1 cellular context compared by ENCODE assay signal in the genomic region with DNA sequence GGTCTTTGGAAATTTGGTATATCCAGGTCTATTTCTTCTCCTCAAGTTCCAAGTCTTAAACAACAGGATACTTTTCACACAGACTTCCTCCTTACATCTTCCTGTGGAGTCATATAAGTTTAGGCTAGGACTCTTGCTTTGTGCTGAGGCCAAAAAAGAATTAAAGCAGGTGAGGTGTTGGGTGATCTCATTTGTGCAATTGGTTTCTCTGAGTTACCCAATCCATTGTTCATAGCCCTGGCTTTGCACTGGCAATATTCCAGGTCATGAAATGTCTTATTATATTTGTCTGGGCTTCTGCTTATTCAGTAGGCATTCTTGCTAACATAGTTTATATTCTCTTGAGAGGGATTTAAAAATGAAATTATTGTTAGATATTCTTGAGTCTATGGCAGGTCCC.
TF ChIP-seq lines count a peak whose summit lies in the region.

No MANE protein-coding gene starts in this region.

TF ChIP-seq in HCT116, 20 proteins besides CTCF, POLR2A, EP300 and RAD21:
- no peak for TF ChIP-seq CBX3 (IDR thresholded peaks at IDR 0.05; ENCODE audit: low read depth)
- TF ChIP-seq CEBPB (IDR thresholded peaks at IDR 0.05; ENCODE audit: low read depth) = 0 out of 2 replicates have a peak, but pooled peaks have one; percentile 21
